Comparison of ENCODE assay signal across 13 cellular contexts in genomic region chr5:150137997-150138396, GRCh38. TPM values are rescaled to one million over a fixed set of nuclear protein-coding genes. Genes with fewer than 3 reads are reported as not detected.
DNase-seq lines count a peak whose midpoint lies in the region; ATAC-seq and TF ChIP-seq lines count a peak whose summit lies in the region.
"Had no signal": no experiment of that assay in that cellular context is flagged by ENCODE, and none has a peak within 500 bp of the region (broad histone marks: within the 10 kb centered on the region; RNA-seq: fewer than 3 reads in every experiment).

No MANE protein-coding gene starts in this region.

- no peaks in the 10 kb centered on the region for H3K9me3 Mint-ChIP-seq in activated naive CD4-positive, alpha-beta T cell treated with anti-CD3 and anti-CD28 coated beads, Interleukin-2, amount 50 U/mL, for 72 hours
- H3K9me3 Mint-ChIP-seq: T-helper 1 cell treated with Interleukin-12 subunit alpha and Interleukin-12 subunit beta and Interleukin-4 antibody, amounts not matched to agents 30 μg/mL and 1 μg/mL, for 36 hours had no signal

- no peak overlapping the region for H3K27ac Mint-ChIP-seq in activated naive CD4-positive, alpha-beta T cell treated with anti-CD3 and anti-CD28 coated beads, Interleukin-2, amount 50 U/mL, for 72 hours
- H3K27ac Mint-ChIP-seq: T-helper 1 cell treated with Interleukin-12 subunit alpha and Interleukin-12 subunit beta and Interleukin-4 antibody, amounts not matched to agents 30 μg/mL and 1 μg/mL, for 36 hours had no signal

- H3K27me3 ChIP-seq in A673 (replicated peaks; ENCODE audit: insufficient read depth, low read depth, low read length, poor library complexity) (no peaks in the 10 kb centered on the region), ovary (no peaks in the 10 kb centered on the region)

- no TSS peak for BruUV-seq in A673 (replicated peaks; lab: Mats Ljungman, UMichigan)

- WGBS in ovary, 3 donors = 23 to 35% (median 34%) methylated on average over 5 of the region's 5 CpGs

- no peaks in the 10 kb centered on the region for H3K36me3 ChIP-seq in A673 (ENCODE audit: insufficient read depth, low read length, poor library complexity, severe bottlenecking)
- H3K36me3 ChIP-seq in ovary = no peaks in the 10 kb centered on the region

- H3K36me3 Mint-ChIP-seq in activated naive CD4-positive, alpha-beta T cell treated with anti-CD3 and anti-CD28 coated beads, Interleukin-2, amount 50 U/mL, for 72 hours = no peaks in the 10 kb centered on the region

- TF ChIP-seq EP300 in ovary (IDR thresholded peaks at IDR 0.05) = no peak

- H3K4me3 ChIP-seq in A673 (ENCODE audit: low read depth, low read length, poor library complexity, severe bottlenecking) = no peak overlapping the region
- peak overlapping the region; percentile 37 for H3K4me3 ChIP-seq in WI38 (ENCODE audit: low read depth, low read length)
- no peak overlapping the region for H3K4me3 ChIP-seq in fibroblast of pulmonary artery (replicated peaks; ENCODE audit: low read depth, low read length)
- H3K4me3 ChIP-seq in ovary = peak overlapping the region; percentile 15

- peak overlapping the region; percentile 26 for H3K27ac ChIP-seq in A673 (ENCODE audit: low read depth, low read length, poor library complexity, severe bottlenecking)
- H3K27ac ChIP-seq in ovary = peak overlapping the region; percentile 92

- H3K4me1 ChIP-seq in A673 (ENCODE audit: insufficient read depth, low read length, poor library complexity, severe bottlenecking) (peaks cover 28% of the 10 kb centered on the region), ovary (ENCODE audit: insufficient read depth) (peaks cover 61% of the 10 kb centered on the region)

- CTCF ChIA-PET in A673 (lab: Charles Lee) = no interaction called here

- H3K9me3 ChIP-seq in A673 (ENCODE audit: low read depth, low read length, poor library complexity, severe bottlenecking) (no peaks in the 10 kb centered on the region), ovary (no peaks in the 10 kb centered on the region)

- no peak for TF ChIP-seq CTCF in A673 (conservative IDR thresholded peaks at IDR 0.05; ENCODE audit: low read depth, low read length)
- no peak for TF ChIP-seq CTCF in WI38 (IDR thresholded peaks at IDR 0.05; ENCODE audit: low read depth, low read length)
- no peak for TF ChIP-seq CTCF in fibroblast of pulmonary artery (IDR thresholded peaks at IDR 0.05; ENCODE audit: low read length, missing control alignments)
- TF ChIP-seq CTCF in ovary (IDR thresholded peaks at IDR 0.05) = no peak

- ATAC-seq in GM18909 (IDR thresholded peaks at IDR 0.05; ENCODE audit: poor library complexity, unreplicated experiment) = no peak
- ATAC-seq in activated naive CD4-positive, alpha-beta T cell treated with anti-CD3 and anti-CD28 coated beads, Interleukin-2, amount 50 U/mL, for 72 hours = no peak

- DNase-seq in A673 (ENCODE audit: low spot score) (no peak), fibroblast of pulmonary artery (ENCODE audit: low read depth) (peak; percentile 47), ovary (peak in 3 of 5 donors; percentile 57 to 72 (median 64)), NOMO-1 treated with DMSO at 0.1 percent for 48 hours (lab: John Stamatoyannopoulos, UW; ENCODE audit: unreplicated experiment) (no peak)
- no peak for DNase-seq in activated naive CD4-positive, alpha-beta T cell treated with anti-CD3 and anti-CD28 coated beads, Interleukin-2, amount 50 U/mL, for 72 hours (ENCODE audit: low spot score in 2 of 2)
- DNase-seq in stimulated activated naive CD4-positive, alpha-beta T cell treated with Interleukin-2 at 50 U/mL for 16 hours (lab: John Stamatoyannopoulos, UW) = no peak
- DNase-seq: NCI-H748 treated with DMSO at 0.1 percent for 48 hours had no signal

- POLR2A ChIA-PET in A673 (lab: Charles Lee; ENCODE audit: low non-redundant PET) = no interaction called here

- no peak for TF ChIP-seq POLR2A in ovary (IDR thresholded peaks at IDR 0.05)

- intact Hi-C loops in A673 (cut with micrococcal nuclease; ENCODE audit: unreplicated experiment) (no loop called here), ovary (cut with DNase I) (loop anchor here in 3 of 4 donors (10.0 kb wide), 3 partner anchors 217 to 307 kb away; partner anchors contain the start of genes RPS14 (in 1 of the 3) and TCOF1 (in 1 of the 3))

RNA-seq across cellular contexts. Expression of gene PDGFRB, which starts 17.6 kb away (rescaled TPM):
- total RNA-seq in A673 (2021) (25.9 and 58.3 TPM in 2 replicates), ovary (100 to 1,000 TPM; 102 to 302 (median 212) TPM)
- 100 to 1,000 TPM; 111 to 183 TPM for polyA plus RNA-seq in ovary
- total RNA-seq in activated naive CD4-positive, alpha-beta T cell treated with anti-CD3 and anti-CD28 coated beads, Interleukin-2, amount 50 U/mL, for 72 hours = under 1 TPM; 0.64 to 0.89 TPM

RNA-seq across cellular contexts. Expression of gene CDX1, which starts 28.6 kb away (rescaled TPM):
- total RNA-seq in A673 (2021) (not detected in 2 replicates), ovary (1 to 10 TPM in 1 of 7 donors, under 1 TPM in 6; 0.23 to 1.4 (median 0.66) TPM)
- under 1 TPM; 0.18 to 0.44 TPM for polyA plus RNA-seq in ovary
- not detected for total RNA-seq in activated naive CD4-positive, alpha-beta T cell treated with anti-CD3 and anti-CD28 coated beads, Interleukin-2, amount 50 U/mL, for 72 hours
- total RNA-seq: LHCN-M2, lung microvascular endothelial cell had no signal

RNA-seq across cellular contexts. Expression of gene CSF1R, which starts 51.6 kb away (rescaled TPM):
- not detected in 2 replicates for total RNA-seq in A673 (2021)
- total RNA-seq in ovary = 10 to 100 TPM in 5 of 7 donors, 1 to 10 TPM in 2; 7.6 to 25.3 (median 16.4) TPM
- polyA plus RNA-seq in ovary = 10 to 100 TPM in 1 of 2 donors, 1 to 10 TPM in 1; 8.1 to 41.9 TPM
- total RNA-seq in activated naive CD4-positive, alpha-beta T cell treated with anti-CD3 and anti-CD28 coated beads, Interleukin-2, amount 50 U/mL, for 72 hours = 1 to 10 TPM in 1 of 2 donors, not detected in 1; 5.2 TPM
- total RNA-seq: lung microvascular endothelial cell had no signal

RNA-seq across cellular contexts. Expression of gene SLC6A7, which starts 51.9 kb away (rescaled TPM):
- total RNA-seq in A673 (2021) (not detected in 2 replicates), ovary (not detected)
- polyA plus RNA-seq in ovary = under 1 TPM in 1 of 2 donors, not detected in 1; 0.02 TPM
- not detected for total RNA-seq in activated naive CD4-positive, alpha-beta T cell treated with anti-CD3 and anti-CD28 coated beads, Interleukin-2, amount 50 U/mL, for 72 hours
- total RNA-seq: LHCN-M2, lung microvascular endothelial cell had no signal
- polyA plus RNA-seq: BJ had no signal

Comparison
In these comparisons a context has a peak if more than half of its experiments do, and no peak if none do; other contexts are left out.
1. DNase-seq: peak in fibroblast of pulmonary artery (single experiment) and ovary (3 of 5); none in A673 (single experiment), activated naive CD4-positive, alpha-beta T cell treated with anti-CD3 and anti-CD28 coated beads, Interleukin-2, amount 50 U/mL, for 72 hours (0 of 2), NOMO-1 treated with DMSO at 0.1 percent for 48 hours (single experiment) and stimulated activated naive CD4-positive, alpha-beta T cell treated with Interleukin-2 at 50 U/mL for 16 hours (single experiment).
2. H3K4me3 ChIP-seq: peak in WI38 (single experiment) and ovary (single experiment); none in A673 (single experiment) and fibroblast of pulmonary artery (single experiment).
3. RNA of gene PDGFRB, which starts 17.6 kb away (total RNA-seq): 102 to 302 TPM in ovary and 25.9 to 58.3 TPM in A673; 0.64 to 0.89 TPM in activated naive CD4-positive, alpha-beta T cell treated with anti-CD3 and anti-CD28 coated beads, Interleukin-2, amount 50 U/mL, for 72 hours; every median in the first group is over 10 times any median in the second.